In genomic region chr20:61636531-61637116, GRCh38 we compare ENCODE assay signal across 28 cellular contexts.
DNase-seq lines count a peak whose midpoint lies in the region; ATAC-seq lines count a peak whose summit lies in the region.
"Had no signal": no experiment of that assay in that cellular context is flagged by ENCODE, and none has a peak within 500 bp of the region (broad histone marks: within the 10 kb centered on the region; RNA-seq: fewer than 3 reads in every experiment).

No MANE protein-coding gene starts in this region.

- intact Hi-C loops in cardiac septum (cut with DNase I) (no loop called here), Right ventricle myocardium inferior (cut with DNase I) (no loop called here)

- peak overlapping the region; percentile 46; the same call in 1 of the 2 replicates for H3K27ac ChIP-seq in HUES64 (ENCODE audit: low read depth, low read length)
- H3K27ac ChIP-seq in iPS-20b (ENCODE audit: low read length) = no peak overlapping the region
- H3K27ac ChIP-seq: GM23248, HL-60, PC-9 had no signal

- DNase-seq in cardiac septum (ENCODE audit: low spot score) (peak; percentile 62), Right ventricle myocardium inferior (ENCODE audit: missing footprints) (no peak), NOMO-1 treated with dmso at 0.1 percent for 144 hours (lab: John Stamatoyannopoulos, UW; ENCODE audit: unreplicated experiment) (no peak), NCI-H226 (no peak), SIG-M5 treated with dmso at 0.1 percent for 504 hours (lab: John Stamatoyannopoulos, UW; ENCODE audit: unreplicated experiment) (no peak)
- DNase-seq: 8988T; ACHN; BE2C; CD4-positive, CD25-positive, alpha-beta regulatory T cell; DMS53; GM23248; KBM-7; MV-4-11; NCI-H1105; NCI-H146; NCI-H1930; NCI-H2107; NCI-H446; NCI-H524 treated with DMSO at 0.1 percent for 48 hours; NCI-H774; NK-92 treated with Interleukin-12 subunit alpha and Interleukin-12 subunit beta, amount 100 ng/mL, for 24 hours; PC-9; SHP77 had no signal

- H3K9ac ChIP-seq in HUES64 (ENCODE audit: low read depth, low read length) (no peak overlapping the region), iPS-20b (ENCODE audit: low read depth, low read length) (peak overlapping the region; percentile 9; the same call in 1 of the 2 replicates)
- H3K9ac ChIP-seq: GM23248 had no signal

- no peaks in the 10 kb centered on the region for H3K36me3 ChIP-seq in HUES64 (ENCODE audit: insufficient read depth, low read length)
- H3K36me3 ChIP-seq in iPS-20b (ENCODE audit: insufficient read depth, low read depth, low read length) = no peaks in the 10 kb centered on the region
- H3K36me3 ChIP-seq: BE2C had no signal

- WGBS in HUES64 = 70% methylated on average over 15 of the region's 15 CpGs

- ATAC-seq in Right ventricle myocardium inferior = no peak
- ATAC-seq in GM21515 (IDR thresholded peaks at IDR 0.05; ENCODE audit: unreplicated experiment) = no peak
- ATAC-seq: HCT116 had no signal

- H3K4me3 ChIP-seq in HUES64 (ENCODE audit: low read length) = no peak overlapping the region
- H3K4me3 ChIP-seq in iPS-20b (ENCODE audit: low read length) = no peak overlapping the region; the same call in 1 of the 2 replicates
- H3K4me3 ChIP-seq: GM23248, PC-9 had no signal

- H3K9me3 ChIP-seq in HUES64 (ENCODE audit: insufficient read depth, low read depth, low read length) (no peaks in the 10 kb centered on the region), iPS-20b (ENCODE audit: insufficient read depth, low read depth, low read length) (no peaks in the 10 kb centered on the region)
- H3K9me3 ChIP-seq: BE2C had no signal

- H3K4me1 ChIP-seq in HUES64 (ENCODE audit: insufficient read depth, low read length) = peaks cover 17% of the 10 kb centered on the region
- H3K4me1 ChIP-seq in iPS-20b (ENCODE audit: insufficient read depth, low read length) = peaks cover 11% of the 10 kb centered on the region; the same call in 1 of the 2 replicates
- H3K4me1 ChIP-seq: BE2C had no signal

- H3K27me3 ChIP-seq in HUES64 (ENCODE audit: insufficient read depth, low read length) (no peaks in the 10 kb centered on the region), iPS-20b (ENCODE audit: insufficient read depth, low read length) (peaks cover 47% of the 10 kb centered on the region)
- H3K27me3 ChIP-seq: BE2C had no signal
